10 cellular contexts compared by ENCODE assay signal in genomic region chr1:230681599-230681998, GRCh38. TPM values are rescaled to one million over a fixed set of nuclear protein-coding genes. Genes with fewer than 3 reads are reported as not detected.
DNase-seq lines count a peak whose midpoint lies in the region; ATAC-seq lines count a peak whose summit lies in the region.
"Had no signal": no experiment of that assay in that cellular context is flagged by ENCODE, and none has a peak within 500 bp of the region (broad histone marks: within the 10 kb centered on the region; RNA-seq: fewer than 3 reads in every experiment).

No MANE protein-coding gene starts in this region.

- DNase-seq in activated CD4-positive, alpha-beta T cell treated with anti-CD3 and anti-CD28 coated beads for 36 hours: peak; percentile 12
- DNase-seq in activated CD4-positive, alpha-beta T cell treated with anti-CD3 and anti-CD28 coated beads for 4 hours: no peak
- peak; percentile 62 to 91 for DNase-seq in NCI-H524 (lab: John Stamatoyannopoulos, UW)
- DNase-seq in stimulated activated naive CD8-positive, alpha-beta T cell treated with anti-CD3 and anti-CD28 coated beads, Interleukin-15, amount 100 ng/mL, for 72 hours: no peak
- no peak for DNase-seq in KG1 (lab: John Stamatoyannopoulos, UW)
- no peak for DNase-seq in posterior vena cava (ENCODE audit: low spot score)
- no peak for DNase-seq in stimulated activated CD4-positive, alpha-beta T cell treated with anti-CD3 and anti-CD28 coated beads, Interleukin-4, amount 100 ng/mL, for 24 hours
- DNase-seq: naive B cell had no signal

- intact Hi-C loops in activated CD4-positive, alpha-beta T cell treated with anti-CD3 and anti-CD28 coated beads for 36 hours (cut with DNase I, micrococcal nuclease): no loop called here
- intact Hi-C loops in posterior vena cava (cut with DNase I): loop anchor here in 1 of 2 donors (2.0 kb wide), 1 partner anchor 23 kb away; no protein-coding TSS in a partner anchor

- peak; percentile 83 for ATAC-seq in activated CD4-positive, alpha-beta T cell treated with anti-CD3 and anti-CD28 coated beads for 36 hours
- peak; percentile 89 for ATAC-seq in esophagus mucosa
- ATAC-seq in stimulated activated naive CD8-positive, alpha-beta T cell treated with anti-CD3 and anti-CD28 coated beads, Interleukin-15, amount 100 ng/mL, for 72 hours: peak; percentile 50

- CTCF ChIA-PET in activated CD4-positive, alpha-beta T cell treated with anti-CD3 and anti-CD28 coated beads for 36 hours (lab: Charles Lee): no interaction called here

- no peaks in the 10 kb centered on the region for H3K27me3 Mint-ChIP-seq in activated CD4-positive, alpha-beta T cell treated with anti-CD3 and anti-CD28 coated beads for 36 hours
- H3K27me3 Mint-ChIP-seq in stimulated activated naive CD8-positive, alpha-beta T cell treated with anti-CD3 and anti-CD28 coated beads, Interleukin-15, amount 100 ng/mL, for 72 hours: no peaks in the 10 kb centered on the region
- H3K27me3 Mint-ChIP-seq: naive B cell had no signal

- no peaks in the 10 kb centered on the region for H3K4me1 Mint-ChIP-seq in activated CD4-positive, alpha-beta T cell treated with anti-CD3 and anti-CD28 coated beads for 36 hours
- peaks cover 10% of the 10 kb centered on the region for H3K4me1 Mint-ChIP-seq in stimulated activated naive CD8-positive, alpha-beta T cell treated with anti-CD3 and anti-CD28 coated beads, Interleukin-15, amount 100 ng/mL, for 72 hours

- no peaks in the 10 kb centered on the region for H3K9me3 Mint-ChIP-seq in activated CD4-positive, alpha-beta T cell treated with anti-CD3 and anti-CD28 coated beads for 36 hours (ENCODE audit: low read depth)
- H3K9me3 Mint-ChIP-seq in stimulated activated naive CD8-positive, alpha-beta T cell treated with anti-CD3 and anti-CD28 coated beads, Interleukin-15, amount 100 ng/mL, for 72 hours: no peaks in the 10 kb centered on the region
- H3K9me3 Mint-ChIP-seq: naive B cell had no signal

- POLR2A ChIA-PET in activated CD4-positive, alpha-beta T cell treated with anti-CD3 and anti-CD28 coated beads for 36 hours (lab: Charles Lee): interaction anchor here (0.6 kb wide), 1 partner anchor 31 kb away, joined by 3 read pairs; no protein-coding TSS in a partner anchor

- H3K27ac Mint-ChIP-seq in activated CD4-positive, alpha-beta T cell treated with anti-CD3 and anti-CD28 coated beads for 36 hours: no peak overlapping the region
- H3K27ac Mint-ChIP-seq in stimulated activated naive CD8-positive, alpha-beta T cell treated with anti-CD3 and anti-CD28 coated beads, Interleukin-15, amount 100 ng/mL, for 72 hours: no peak overlapping the region

- no peak overlapping the region for H3K4me3 Mint-ChIP-seq in activated CD4-positive, alpha-beta T cell treated with anti-CD3 and anti-CD28 coated beads for 36 hours
- no peak overlapping the region for H3K4me3 Mint-ChIP-seq in stimulated activated naive CD8-positive, alpha-beta T cell treated with anti-CD3 and anti-CD28 coated beads, Interleukin-15, amount 100 ng/mL, for 72 hours
- H3K4me3 Mint-ChIP-seq: naive B cell had no signal

- H3K36me3 Mint-ChIP-seq in activated CD4-positive, alpha-beta T cell treated with anti-CD3 and anti-CD28 coated beads for 36 hours (ENCODE audit: low read depth): peaks cover 43% of the 10 kb centered on the region

RNA-seq across cellular contexts. Expression of gene AGT, which starts 32.3 kb away (rescaled TPM):
- not detected for total RNA-seq in activated CD4-positive, alpha-beta T cell treated with anti-CD3 and anti-CD28 coated beads for 36 hours
- total RNA-seq in esophagus mucosa (0.12 TPM), posterior vena cava (10 to 100 TPM; 22.5 to 57.0 TPM)
- total RNA-seq: SK-MEL-5 had no signal

RNA-seq across cellular contexts. Expression of gene COG2, which starts 39.3 kb away (rescaled TPM):
- total RNA-seq in activated CD4-positive, alpha-beta T cell treated with anti-CD3 and anti-CD28 coated beads for 36 hours: 10 to 100 TPM; 28.1 to 32.0 TPM
- total RNA-seq in esophagus mucosa (16.5 TPM), posterior vena cava (10 to 100 TPM; 18.1 to 18.5 TPM)

Comparison
In these comparisons a context has a peak if more than half of its experiments do, and no peak if none do; other contexts are left out.
1. DNase-seq: peak in activated CD4-positive, alpha-beta T cell treated with anti-CD3 and anti-CD28 coated beads for 36 hours (single experiment) and NCI-H524 (2 of 2); none in activated CD4-positive, alpha-beta T cell treated with anti-CD3 and anti-CD28 coated beads for 4 hours (0 of 2), stimulated activated naive CD8-positive, alpha-beta T cell treated with anti-CD3 and anti-CD28 coated beads, Interleukin-15, amount 100 ng/mL, for 72 hours (0 of 2), KG1 (single experiment), posterior vena cava (single experiment) and stimulated activated CD4-positive, alpha-beta T cell treated with anti-CD3 and anti-CD28 coated beads, Interleukin-4, amount 100 ng/mL, for 24 hours (single experiment).
2. RNA of gene AGT, which starts 32.3 kb away (total RNA-seq): 22.5 to 57.0 TPM in posterior vena cava; 0.12 TPM in esophagus mucosa (single experiment) and not detected in activated CD4-positive, alpha-beta T cell treated with anti-CD3 and anti-CD28 coated beads for 36 hours; every median in the first group is over 10 times any median in the second.
3. Peak in every context shown above with its lines, with median percentiles within 50 percentile points of each other: ATAC-seq.